32 cellular contexts compared by ENCODE assay signal in the genomic region with DNA sequence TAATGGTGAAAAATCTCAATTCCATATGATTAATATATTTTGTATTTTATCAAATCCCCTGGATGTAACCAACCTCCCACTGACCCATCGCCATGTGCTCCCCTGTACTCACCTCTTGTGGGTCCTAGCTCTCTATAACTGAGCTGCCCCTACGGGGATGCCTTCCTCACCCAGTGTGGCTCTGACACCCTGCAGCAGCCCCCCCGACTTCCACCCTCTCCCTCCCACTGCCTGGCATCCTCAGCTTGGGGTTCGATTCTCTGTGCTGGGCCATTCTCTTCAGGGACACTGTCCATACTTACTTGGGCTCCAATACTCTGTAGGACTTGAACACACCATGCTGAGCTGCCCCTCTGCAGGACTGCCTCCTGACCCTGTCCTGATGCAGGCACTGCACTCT.
"Had no signal": no experiment of that assay in that cellular context is flagged by ENCODE, and none has a peak within 500 bp of the region (broad histone marks: within the 10 kb centered on the region; RNA-seq: fewer than 3 reads in every experiment).

No MANE protein-coding gene starts in this region.

- FAIRE-seq: astrocyte, bronchial epithelial cell, colon, endometrium, endothelial cell of umbilical vein, frontal cortex had no signal

- H3K9me3 Mint-ChIP-seq: activated B cell treated with CpG ODN at 0.5 μM for 24 hours; activated CD8-positive, alpha-beta T cell treated with anti-CD3 and anti-CD28 coated beads for 36 hours; activated T-helper 1 cell treated with anti-CD3 and anti-CD28 coated beads, Interleukin-12 subunit alpha, Interleukin-12 subunit beta, Interleukin-2, Interleukin-4 antibody, amounts not matched to agents 30 ng/mL and 10 ng/mL and 1 ng/mL, durations not matched to agents 14 hours and 24 hours and 36 hours; activated T-helper 2 cell treated with anti-CD3 and anti-CD28 coated beads, Interferon-gamma antibody, Interleukin-2, Interleukin-4, amounts not matched to agents 10 μg/mL and 5 μg/mL and 100 μg/mL, durations not matched to agents 14 hours and 24 hours and 36 hours; T-helper 1 cell treated with Interleukin-12 subunit alpha and Interleukin-12 subunit beta and Interleukin-4 antibody, amounts not matched to agents 30 μg/mL and 1 μg/mL, for 36 hours had no signal

- H3K27me3 ChIP-seq: brain microvascular endothelial cell had no signal

- H3K4me3 Mint-ChIP-seq: activated B cell treated with CpG ODN at 0.5 μM for 24 hours; activated CD8-positive, alpha-beta T cell treated with anti-CD3 and anti-CD28 coated beads for 36 hours; activated naive CD8-positive, alpha-beta T cell; activated T-helper 1 cell treated with anti-CD3 and anti-CD28 coated beads, Interleukin-12 subunit alpha, Interleukin-12 subunit beta, Interleukin-2, Interleukin-4 antibody, amounts not matched to agents 30 ng/mL and 10 ng/mL and 1 ng/mL, durations not matched to agents 14 hours and 24 hours and 36 hours; T-cell; T-helper 1 cell treated with Interleukin-12 subunit alpha and Interleukin-12 subunit beta and Interleukin-4 antibody, amounts not matched to agents 30 μg/mL and 1 μg/mL, for 36 hours had no signal

- H3K27ac Mint-ChIP-seq: activated B cell treated with CpG ODN at 0.5 μM for 24 hours; activated CD8-positive, alpha-beta T cell treated with anti-CD3 and anti-CD28 coated beads for 36 hours; activated naive CD8-positive, alpha-beta T cell; activated T-helper 1 cell treated with anti-CD3 and anti-CD28 coated beads, Interleukin-12 subunit alpha, Interleukin-12 subunit beta, Interleukin-2, Interleukin-4 antibody, amounts not matched to agents 30 ng/mL and 10 ng/mL and 1 ng/mL, durations not matched to agents 14 hours and 24 hours and 36 hours; activated T-helper 2 cell treated with anti-CD3 and anti-CD28 coated beads, Interferon-gamma antibody, Interleukin-2, Interleukin-4, amounts not matched to agents 10 μg/mL and 5 μg/mL and 100 μg/mL, durations not matched to agents 14 hours and 24 hours and 36 hours; T-cell; T-helper 1 cell treated with Interleukin-12 subunit alpha and Interleukin-12 subunit beta and Interleukin-4 antibody, amounts not matched to agents 30 μg/mL and 1 μg/mL, for 36 hours had no signal

- H3K27me3 Mint-ChIP-seq: activated B cell treated with CpG ODN at 0.5 μM for 24 hours; activated CD8-positive, alpha-beta T cell treated with anti-CD3 and anti-CD28 coated beads for 36 hours; activated naive CD8-positive, alpha-beta T cell; T-cell had no signal

- H3K27ac ChIP-seq: brain microvascular endothelial cell, epithelial cell of prostate, WERI-Rb-1 had no signal

- ATAC-seq: activated CD4-positive, CD25-positive, alpha-beta regulatory T cell treated with anti-CD3 and anti-CD28 coated beads, Interleukin-2, amount 50 U/mL, for 24 hours; activated CD8-positive, alpha-beta T cell treated with anti-CD3 and anti-CD28 coated beads for 36 hours; T-cell had no signal

- H3K4me1 Mint-ChIP-seq: activated B cell treated with CpG ODN at 0.5 μM for 24 hours, T-cell had no signal

- H3K36me3 ChIP-seq: brain microvascular endothelial cell, WERI-Rb-1 had no signal

- DNase-seq: activated B cell treated with CpG ODN at 0.5 μM for 24 hours; activated CD4-positive, alpha-beta T cell treated with anti-CD3 and anti-CD28 coated beads for 48 hours; activated CD4-positive, alpha-beta T cell treated with anti-CD3 and anti-CD28 coated beads, Interleukin-2, amount 50 U/mL, for 1 hour; activated CD4-positive, alpha-beta T cell treated with anti-CD3 and anti-CD28 coated beads, Interleukin-2, amount 50 U/mL, for 48 hours; activated CD8-positive, alpha-beta memory T cell treated with anti-CD3 and anti-CD28 coated beads for 24 hours; activated CD8-positive, alpha-beta T cell treated with anti-CD3 and anti-CD28 coated beads for 36 hours; activated effector memory CD4-positive, alpha-beta T cell treated with anti-CD3 and anti-CD28 coated beads, Interleukin-2, amount 50 U/mL, for 16 hours; activated naive CD4-positive, alpha-beta T cell treated with anti-CD3 and anti-CD28 coated beads, Interleukin-2, amount 50 U/mL, for 16 hours; activated T-cell treated with anti-CD3 and anti-CD28 coated beads, Interleukin-2, amount 50 U/mL, for 48 hours; amniotic stem cell; anterior cingulate cortex; brain microvascular endothelial cell; cortex of kidney; dermis blood vessel endothelial cell; effector CD4-positive, alpha-beta T cell; head of caudate nucleus; SW 1271; T-cell; T-helper 9 cell; WERI-Rb-1 had no signal
